Comparison of ENCODE assay signal across 34 cellular contexts in the genomic region with DNA sequence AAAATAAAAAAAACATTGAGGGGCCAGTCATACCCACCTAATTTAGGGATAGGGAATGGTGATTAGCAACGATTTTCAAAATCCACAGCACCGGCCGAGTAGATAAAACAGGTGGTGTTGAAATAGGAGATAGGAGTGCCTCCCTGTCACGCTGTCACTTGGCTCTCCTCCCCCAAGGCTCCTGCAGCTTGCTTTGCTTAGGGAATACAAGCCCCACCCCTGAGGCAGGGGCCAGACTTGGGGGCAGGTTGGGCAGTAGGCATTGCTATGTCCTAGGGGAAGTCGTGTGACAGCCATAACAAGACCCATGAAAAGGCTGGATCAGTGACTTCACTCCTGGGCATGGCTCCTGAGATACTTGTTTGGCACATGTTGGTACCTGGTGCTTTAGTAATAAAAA. TPM values are rescaled to one million over a fixed set of nuclear protein-coding genes. Genes with fewer than 3 reads are reported as not detected.
"Had no signal": no experiment of that assay in that cellular context is flagged by ENCODE, and none has a peak within 500 bp of the region (broad histone marks: within the 10 kb centered on the region; RNA-seq: fewer than 3 reads in every experiment).

No MANE protein-coding gene starts in this region.

- H3K27me3 Mint-ChIP-seq: activated CD4-positive, alpha-beta T cell treated with anti-CD3 and anti-CD28 coated beads for 36 hours; activated CD8-positive, alpha-beta memory T cell treated with anti-CD3 and anti-CD28 coated beads, Interleukin-2, amount 10 ng/mL, durations not matched to agents 7 days and 5 days; activated naive CD4-positive, alpha-beta T cell treated with anti-CD3 and anti-CD28 coated beads, Interleukin-2, amount 50 U/mL, for 24 hours; activated naive CD8-positive, alpha-beta T cell treated with anti-CD3 and anti-CD28 coated beads, Interleukin-2, amount 50 U/mL, for 24 hours; natural killer cell treated with Interleukin-12 subunit alpha and Interleukin-12 subunit beta and Interleukin-15 and Interleukin-18, amount 100 ng/mL, for 72 hours; stimulated activated naive CD8-positive, alpha-beta T cell treated with anti-CD3 and anti-CD28 coated beads, Interleukin-15, amount 100 ng/mL, for 72 hours had no signal

- H3K4me3 ChIP-seq: breast epithelium, esophagus muscularis mucosa, heart right ventricle, lower lobe of right lung, skin epidermis, thyroid gland, upper lobe of left lung, vagina had no signal

- H3K9me3 Mint-ChIP-seq: activated naive CD4-positive, alpha-beta T cell treated with anti-CD3 and anti-CD28 coated beads, Interleukin-2, amount 50 U/mL, for 24 hours; activated naive CD8-positive, alpha-beta T cell treated with anti-CD3 and anti-CD28 coated beads, Interleukin-2, amount 50 U/mL, for 24 hours; endodermal cell; natural killer cell treated with Interleukin-12 subunit alpha and Interleukin-12 subunit beta and Interleukin-15 and Interleukin-18, amount 100 ng/mL, for 72 hours; stimulated activated naive CD8-positive, alpha-beta T cell treated with anti-CD3 and anti-CD28 coated beads, Interleukin-15, amount 100 ng/mL, for 72 hours; T-helper 2 cell treated with Interferon-gamma antibody and Interleukin-4, amounts not matched to agents 5 μg/mL and 100 μg/mL, for 36 hours had no signal

- H3K4me1 ChIP-seq: breast epithelium, foreskin keratinocyte, thyroid gland had no signal

- H3K27ac ChIP-seq: breast epithelium, esophagus muscularis mucosa, foreskin keratinocyte, heart right ventricle, lower lobe of right lung, thyroid gland, upper lobe of left lung, vagina had no signal

- H3K27ac Mint-ChIP-seq: activated CD4-positive, alpha-beta T cell treated with anti-CD3 and anti-CD28 coated beads for 36 hours; activated CD8-positive, alpha-beta memory T cell treated with anti-CD3 and anti-CD28 coated beads, Interleukin-2, amount 10 ng/mL, durations not matched to agents 7 days and 5 days; activated CD8-positive, alpha-beta T cell treated with anti-CD3 and anti-CD28 coated beads, Interleukin-2, amount 10 ng/mL, durations not matched to agents 7 days and 5 days; activated naive CD4-positive, alpha-beta T cell treated with anti-CD3 and anti-CD28 coated beads, Interleukin-2, amount 50 U/mL, for 24 hours; endodermal cell; stimulated activated naive CD8-positive, alpha-beta T cell treated with anti-CD3 and anti-CD28 coated beads, Interleukin-15, amount 100 ng/mL, for 72 hours; T-helper 2 cell treated with Interferon-gamma antibody and Interleukin-4, amounts not matched to agents 5 μg/mL and 100 μg/mL, for 36 hours had no signal

- H3K4me1 Mint-ChIP-seq: activated CD4-positive, alpha-beta T cell treated with anti-CD3 and anti-CD28 coated beads for 36 hours; activated CD8-positive, alpha-beta memory T cell treated with anti-CD3 and anti-CD28 coated beads, Interleukin-2, amount 10 ng/mL, durations not matched to agents 7 days and 5 days; activated naive CD8-positive, alpha-beta T cell treated with anti-CD3 and anti-CD28 coated beads, Interleukin-2, amount 50 U/mL, for 24 hours; endodermal cell had no signal

- H3K27me3 ChIP-seq: breast epithelium, esophagus muscularis mucosa, foreskin keratinocyte, heart right ventricle, thyroid gland, upper lobe of left lung, vagina had no signal

- ATAC-seq: activated CD4-positive, alpha-beta T cell treated with anti-CD3 and anti-CD28 coated beads for 36 hours; activated CD8-positive, alpha-beta memory T cell treated with anti-CD3 and anti-CD28 coated beads, Interleukin-2, amount 10 ng/mL, durations not matched to agents 7 days and 5 days; activated CD8-positive, alpha-beta T cell treated with anti-CD3 and anti-CD28 coated beads, Interleukin-2, amount 10 ng/mL, durations not matched to agents 7 days and 5 days; activated naive CD8-positive, alpha-beta T cell treated with anti-CD3 and anti-CD28 coated beads, Interleukin-2, amount 50 U/mL, for 24 hours; foreskin keratinocyte; left lobe of liver; lower lobe of right lung; natural killer cell treated with Interleukin-12 subunit alpha and Interleukin-12 subunit beta and Interleukin-15 and Interleukin-18, amount 100 ng/mL, for 72 hours; sciatic nerve; stimulated activated naive CD8-positive, alpha-beta T cell treated with anti-CD3 and anti-CD28 coated beads, Interleukin-15, amount 100 ng/mL, for 72 hours had no signal

- H3K9me3 ChIP-seq: breast epithelium, esophagus muscularis mucosa, heart right ventricle, lower lobe of right lung, thyroid gland, upper lobe of left lung, vagina had no signal

- H3K4me3 Mint-ChIP-seq: activated CD4-positive, alpha-beta T cell treated with anti-CD3 and anti-CD28 coated beads for 36 hours; activated CD8-positive, alpha-beta memory T cell treated with anti-CD3 and anti-CD28 coated beads, Interleukin-2, amount 10 ng/mL, durations not matched to agents 7 days and 5 days; activated CD8-positive, alpha-beta T cell treated with anti-CD3 and anti-CD28 coated beads, Interleukin-2, amount 10 ng/mL, durations not matched to agents 7 days and 5 days; activated naive CD4-positive, alpha-beta T cell treated with anti-CD3 and anti-CD28 coated beads, Interleukin-2, amount 50 U/mL, for 24 hours; activated naive CD8-positive, alpha-beta T cell treated with anti-CD3 and anti-CD28 coated beads, Interleukin-2, amount 50 U/mL, for 24 hours; endodermal cell; natural killer cell treated with Interleukin-12 subunit alpha and Interleukin-12 subunit beta and Interleukin-15 and Interleukin-18, amount 100 ng/mL, for 72 hours; stimulated activated naive CD8-positive, alpha-beta T cell treated with anti-CD3 and anti-CD28 coated beads, Interleukin-15, amount 100 ng/mL, for 72 hours; T-helper 2 cell treated with Interferon-gamma antibody and Interleukin-4, amounts not matched to agents 5 μg/mL and 100 μg/mL, for 36 hours had no signal

- DNase-seq: activated CD4-positive, alpha-beta T cell treated with anti-CD3 and anti-CD28 coated beads for 36 hours; activated CD4-positive, CD25-positive, alpha-beta regulatory T cell; activated CD8-positive, alpha-beta memory T cell treated with anti-CD3 and anti-CD28 coated beads, Interleukin-2, amount 10 ng/mL, durations not matched to agents 7 days and 5 days; activated CD8-positive, alpha-beta T cell treated with anti-CD3 and anti-CD28 coated beads, Interleukin-2, amount 10 ng/mL, durations not matched to agents 7 days and 5 days; activated gamma-delta T cell treated with Interleukin-2 at 50 U/mL for 16 hours; activated naive CD8-positive, alpha-beta T cell treated with anti-CD3 and anti-CD28 coated beads, Interleukin-2, amount 50 U/mL, for 24 hours; central memory CD4-positive, alpha-beta T cell; endodermal cell; foreskin keratinocyte; heart right ventricle; kidney glomerular epithelial cell; lower lobe of right lung; mesendoderm; stimulated activated CD4-positive, alpha-beta T cell treated with anti-CD3 and anti-CD28 coated beads, Interleukin-12 subunit alpha, Interleukin-12 subunit beta, amount 100 ng/mL, for 4 hours; stimulated activated CD4-positive, alpha-beta T cell treated with anti-CD3 and anti-CD28 coated beads, Interleukin-4, amount 100 ng/mL, for 1 hour; stimulated activated naive CD8-positive, alpha-beta T cell treated with anti-CD3 and anti-CD28 coated beads, Interleukin-15, amount 100 ng/mL, for 72 hours; substantia nigra; T-helper 1 cell; thyroid gland; upper lobe of left lung had no signal

RNA-seq across cellular contexts. Expression of a gene that starts 28.7 kb away (rescaled TPM):
- total RNA-seq: activated CD4-positive, alpha-beta T cell treated with anti-CD3 and anti-CD28 coated beads for 36 hours; activated CD8-positive, alpha-beta memory T cell treated with anti-CD3 and anti-CD28 coated beads, Interleukin-2, amount 10 ng/mL, durations not matched to agents 7 days and 5 days; activated CD8-positive, alpha-beta T cell treated with anti-CD3 and anti-CD28 coated beads, Interleukin-2, amount 10 ng/mL, durations not matched to agents 7 days and 5 days; breast epithelium; esophagus muscularis mucosa; foreskin keratinocyte; glomerular endothelial cell; heart right ventricle; left lobe of liver; lower lobe of right lung; mononuclear cell; natural killer cell treated with Interleukin-12 subunit alpha and Interleukin-12 subunit beta and Interleukin-15 and Interleukin-18, amount 100 ng/mL, for 72 hours; osteoblast; posterior vena cava; renal cortical epithelial cell; sciatic nerve; thyroid gland; upper lobe of left lung; vagina had no signal
- polyA plus RNA-seq: foreskin keratinocyte, heart right ventricle had no signal
